In the genomic region with DNA sequence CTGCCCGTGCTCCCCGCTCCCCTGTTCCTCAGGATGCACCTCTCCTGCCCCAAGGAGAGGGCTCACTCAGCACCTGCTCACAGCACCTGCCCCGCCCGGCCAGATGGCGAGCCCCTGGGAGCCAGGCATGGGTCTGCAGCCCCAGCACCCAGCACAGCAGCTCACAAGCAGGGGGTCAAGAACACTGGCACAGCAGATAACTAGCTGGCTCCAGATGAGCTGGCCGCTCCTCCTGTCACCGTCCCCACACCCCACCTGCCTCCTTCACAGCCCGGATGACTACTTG, we compare ENCODE assay signal across 1 cellular context.
TF ChIP-seq lines count a peak whose summit lies in the region.

No MANE protein-coding gene starts in this region.

TF ChIP-seq in WTC11, 78 proteins besides CTCF, POLR2A, EP300 and RAD21:
- TF ChIP-seq, protein P1, sequence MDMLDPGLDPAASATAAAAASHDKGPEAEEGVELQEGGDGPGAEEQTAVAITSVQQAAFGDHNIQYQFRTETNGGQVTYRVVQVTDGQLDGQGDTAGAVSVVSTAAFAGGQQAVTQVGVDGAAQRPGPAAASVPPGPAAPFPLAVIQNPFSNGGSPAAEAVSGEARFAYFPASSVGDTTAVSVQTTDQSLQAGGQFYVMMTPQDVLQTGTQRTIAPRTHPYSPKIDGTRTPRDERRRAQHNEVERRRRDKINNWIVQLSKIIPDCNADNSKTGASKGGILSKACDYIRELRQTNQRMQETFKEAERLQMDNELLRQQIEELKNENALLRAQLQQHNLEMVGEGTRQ (CRISPR knock-in tag; IDR thresholded peaks at IDR 0.05) = no peak
- TF ChIP-seq NR1H2 (CRISPR knock-in tag; IDR thresholded peaks at IDR 0.05) (no peak), ATF1 (CRISPR knock-in tag; IDR thresholded peaks at IDR 0.05) (no peak), GABPB1 (CRISPR knock-in tag; IDR thresholded peaks at IDR 0.05) (no peak), TEAD1 (CRISPR knock-in tag; IDR thresholded peaks at IDR 0.05) (no peak), NFATC4 (CRISPR knock-in tag; IDR thresholded peaks at IDR 0.05) (no peak), ZNF423 (CRISPR knock-in tag; IDR thresholded peaks at IDR 0.05) (no peak), MXD4 (CRISPR knock-in tag; IDR thresholded peaks at IDR 0.05; ENCODE audit: borderline replicate concordance) (no peak), NFYB (CRISPR knock-in tag; conservative IDR thresholded peaks at IDR 0.05; ENCODE audit: low read depth) (no peak), FOXP1 (CRISPR knock-in tag; IDR thresholded peaks at IDR 0.05; ENCODE audit: borderline replicate concordance) (no peak)
- TF ChIP-seq, protein P2, sequence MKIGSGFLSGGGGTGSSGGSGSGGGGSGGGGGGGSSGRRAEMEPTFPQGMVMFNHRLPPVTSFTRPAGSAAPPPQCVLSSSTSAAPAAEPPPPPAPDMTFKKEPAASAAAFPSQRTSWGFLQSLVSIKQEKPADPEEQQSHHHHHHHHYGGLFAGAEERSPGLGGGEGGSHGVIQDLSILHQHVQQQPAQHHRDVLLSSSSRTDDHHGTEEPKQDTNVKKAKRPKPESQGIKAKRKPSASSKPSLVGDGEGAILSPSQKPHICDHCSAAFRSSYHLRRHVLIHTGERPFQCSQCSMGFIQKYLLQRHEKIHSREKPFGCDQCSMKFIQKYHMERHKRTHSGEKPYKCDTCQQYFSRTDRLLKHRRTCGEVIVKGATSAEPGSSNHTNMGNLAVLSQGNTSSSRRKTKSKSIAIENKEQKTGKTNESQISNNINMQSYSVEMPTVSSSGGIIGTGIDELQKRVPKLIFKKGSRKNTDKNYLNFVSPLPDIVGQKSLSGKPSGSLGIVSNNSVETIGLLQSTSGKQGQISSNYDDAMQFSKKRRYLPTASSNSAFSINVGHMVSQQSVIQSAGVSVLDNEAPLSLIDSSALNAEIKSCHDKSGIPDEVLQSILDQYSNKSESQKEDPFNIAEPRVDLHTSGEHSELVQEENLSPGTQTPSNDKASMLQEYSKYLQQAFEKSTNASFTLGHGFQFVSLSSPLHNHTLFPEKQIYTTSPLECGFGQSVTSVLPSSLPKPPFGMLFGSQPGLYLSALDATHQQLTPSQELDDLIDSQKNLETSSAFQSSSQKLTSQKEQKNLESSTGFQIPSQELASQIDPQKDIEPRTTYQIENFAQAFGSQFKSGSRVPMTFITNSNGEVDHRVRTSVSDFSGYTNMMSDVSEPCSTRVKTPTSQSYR (CRISPR knock-in tag; IDR thresholded peaks at IDR 0.05) = no peak
- TF ChIP-seq, protein P3, sequence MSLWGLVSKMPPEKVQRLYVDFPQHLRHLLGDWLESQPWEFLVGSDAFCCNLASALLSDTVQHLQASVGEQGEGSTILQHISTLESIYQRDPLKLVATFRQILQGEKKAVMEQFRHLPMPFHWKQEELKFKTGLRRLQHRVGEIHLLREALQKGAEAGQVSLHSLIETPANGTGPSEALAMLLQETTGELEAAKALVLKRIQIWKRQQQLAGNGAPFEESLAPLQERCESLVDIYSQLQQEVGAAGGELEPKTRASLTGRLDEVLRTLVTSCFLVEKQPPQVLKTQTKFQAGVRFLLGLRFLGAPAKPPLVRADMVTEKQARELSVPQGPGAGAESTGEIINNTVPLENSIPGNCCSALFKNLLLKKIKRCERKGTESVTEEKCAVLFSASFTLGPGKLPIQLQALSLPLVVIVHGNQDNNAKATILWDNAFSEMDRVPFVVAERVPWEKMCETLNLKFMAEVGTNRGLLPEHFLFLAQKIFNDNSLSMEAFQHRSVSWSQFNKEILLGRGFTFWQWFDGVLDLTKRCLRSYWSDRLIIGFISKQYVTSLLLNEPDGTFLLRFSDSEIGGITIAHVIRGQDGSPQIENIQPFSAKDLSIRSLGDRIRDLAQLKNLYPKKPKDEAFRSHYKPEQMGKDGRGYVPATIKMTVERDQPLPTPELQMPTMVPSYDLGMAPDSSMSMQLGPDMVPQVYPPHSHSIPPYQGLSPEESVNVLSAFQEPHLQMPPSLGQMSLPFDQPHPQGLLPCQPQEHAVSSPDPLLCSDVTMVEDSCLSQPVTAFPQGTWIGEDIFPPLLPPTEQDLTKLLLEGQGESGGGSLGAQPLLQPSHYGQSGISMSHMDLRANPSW (CRISPR knock-in tag; conservative IDR thresholded peaks at IDR 0.05; ENCODE audit: low read depth) = no peak
- TF ChIP-seq, protein P4, sequence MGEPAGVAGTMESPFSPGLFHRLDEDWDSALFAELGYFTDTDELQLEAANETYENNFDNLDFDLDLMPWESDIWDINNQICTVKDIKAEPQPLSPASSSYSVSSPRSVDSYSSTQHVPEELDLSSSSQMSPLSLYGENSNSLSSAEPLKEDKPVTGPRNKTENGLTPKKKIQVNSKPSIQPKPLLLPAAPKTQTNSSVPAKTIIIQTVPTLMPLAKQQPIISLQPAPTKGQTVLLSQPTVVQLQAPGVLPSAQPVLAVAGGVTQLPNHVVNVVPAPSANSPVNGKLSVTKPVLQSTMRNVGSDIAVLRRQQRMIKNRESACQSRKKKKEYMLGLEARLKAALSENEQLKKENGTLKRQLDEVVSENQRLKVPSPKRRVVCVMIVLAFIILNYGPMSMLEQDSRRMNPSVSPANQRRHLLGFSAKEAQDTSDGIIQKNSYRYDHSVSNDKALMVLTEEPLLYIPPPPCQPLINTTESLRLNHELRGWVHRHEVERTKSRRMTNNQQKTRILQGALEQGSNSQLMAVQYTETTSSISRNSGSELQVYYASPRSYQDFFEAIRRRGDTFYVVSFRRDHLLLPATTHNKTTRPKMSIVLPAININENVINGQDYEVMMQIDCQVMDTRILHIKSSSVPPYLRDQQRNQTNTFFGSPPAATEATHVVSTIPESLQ (CRISPR knock-in tag; IDR thresholded peaks at IDR 0.05) = no peak
- TF ChIP-seq, protein P5, sequence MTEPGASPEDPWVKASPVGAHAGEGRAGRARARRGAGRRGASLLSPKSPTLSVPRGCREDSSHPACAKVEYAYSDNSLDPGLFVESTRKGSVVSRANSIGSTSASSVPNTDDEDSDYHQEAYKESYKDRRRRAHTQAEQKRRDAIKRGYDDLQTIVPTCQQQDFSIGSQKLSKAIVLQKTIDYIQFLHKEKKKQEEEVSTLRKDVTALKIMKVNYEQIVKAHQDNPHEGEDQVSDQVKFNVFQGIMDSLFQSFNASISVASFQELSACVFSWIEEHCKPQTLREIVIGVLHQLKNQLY (CRISPR knock-in tag; IDR thresholded peaks at IDR 0.05) = no peak
